In genomic region chr20:44747166-44748004, GRCh38 we compare ENCODE assay signal across 7 cellular contexts. TPM values are rescaled to one million over a fixed set of nuclear protein-coding genes. Genes with fewer than 3 reads are reported as not detected.
DNase-seq lines count a peak whose midpoint lies in the region; ATAC-seq, FAIRE-seq and TF ChIP-seq lines count a peak whose summit lies in the region.

No MANE protein-coding gene starts in this region.

- H3K4me3 Mint-ChIP-seq in T-helper 2 cell treated with Interferon-gamma antibody and Interleukin-4, amounts not matched to agents 5 μg/mL and 100 μg/mL, for 36 hours, result peak overlapping the region; percentile 5

- no peaks in the 10 kb centered on the region for H3K9me3 Mint-ChIP-seq in T-helper 2 cell treated with Interferon-gamma antibody and Interleukin-4, amounts not matched to agents 5 μg/mL and 100 μg/mL, for 36 hours

- peak overlapping the region in 1 of 2 donors; percentile 37 for H3K27ac ChIP-seq in small intestine (ENCODE audit: low read depth in 1 of 2, low read length in 1 of 2)

- no peaks in the 10 kb centered on the region for H3K36me3 ChIP-seq in small intestine (ENCODE audit: control insufficient read depth in 2 of 2, insufficient read depth in 2 of 2, low read length in 2 of 2)

- H3K4me1 Mint-ChIP-seq in T-helper 2 cell treated with Interferon-gamma antibody and Interleukin-4, amounts not matched to agents 5 μg/mL and 100 μg/mL, for 36 hours (ENCODE audit: low read depth), result peaks cover 3% of the 10 kb centered on the region

- 4 to 14% (median 11%) methylated on average over 5 of the region's 5 CpGs for WGBS in small intestine, 3 donors

- no peak for TF ChIP-seq POLR2A in GM12891 (IDR thresholded peaks at IDR 0.05; ENCODE audit: low read depth, low read length)

- no peaks in the 10 kb centered on the region for H3K9me3 ChIP-seq in small intestine (ENCODE audit: control insufficient read depth, low read depth)

- ATAC-seq in HG03175 (IDR thresholded peaks at IDR 0.05; ENCODE audit: unreplicated experiment), result no peak

- no peak overlapping the region for H3K27ac Mint-ChIP-seq in T-helper 2 cell treated with Interferon-gamma antibody and Interleukin-4, amounts not matched to agents 5 μg/mL and 100 μg/mL, for 36 hours

- no peaks in the 10 kb centered on the region for H3K4me1 ChIP-seq in small intestine (ENCODE audit: control insufficient read depth in 2 of 2, insufficient read depth in 1 of 2, low read depth in 1 of 2, low read length in 1 of 2)

- peaks cover 35% of the 10 kb centered on the region for H3K27me3 Mint-ChIP-seq in T-helper 2 cell treated with Interferon-gamma antibody and Interleukin-4, amounts not matched to agents 5 μg/mL and 100 μg/mL, for 36 hours (ENCODE audit: low read depth)

- FAIRE-seq in GM12891 (lab: Jason Lieb, UNC), result peak; percentile 65
- FAIRE-seq in small intestine (lab: Jason Lieb, UNC), result no peak

- DNase-seq in GM12891 (ENCODE audit: insufficient read length, low spot score) (peak; percentile 69), NCI-H187 treated with DMSO at 0.1 percent for 48 hours (lab: John Stamatoyannopoulos, UW) (peak; percentile 65), astrocyte of the hippocampus (ENCODE audit: low read depth, low spot score) (peak; percentile 91), iPS DF 19.7 (ENCODE audit: low read depth, low spot score) (peak; percentile 68), small intestine (peak; percentile 76)
- DNase-seq in T-helper 2 cell treated with Interferon-gamma antibody and Interleukin-4, amounts not matched to agents 5 μg/mL and 100 μg/mL, for 36 hours (ENCODE audit: low spot score), result peak; percentile 33

- no peaks in the 10 kb centered on the region for H3K36me3 Mint-ChIP-seq in T-helper 2 cell treated with Interferon-gamma antibody and Interleukin-4, amounts not matched to agents 5 μg/mL and 100 μg/mL, for 36 hours (ENCODE audit: low read depth)

- no peak overlapping the region for H3K4me3 ChIP-seq in small intestine (ENCODE audit: low read depth in 1 of 2, low read length in 2 of 2)

- H3K27me3 ChIP-seq in small intestine (ENCODE audit: control insufficient read depth in 2 of 2, insufficient read depth in 2 of 2, low read length in 2 of 2), result peaks cover 0 to 13% of the 10 kb centered on the region in 2 donors

TF ChIP-seq in GM12891, 5 proteins besides CTCF, POLR2A, EP300 and RAD21:
- TF ChIP-seq SPI1 (IDR thresholded peaks at IDR 0.05; ENCODE audit: low read depth, low read length) (no peak), POLR2AphosphoS5 (IDR thresholded peaks at IDR 0.05; ENCODE audit: low read depth, low read length) (no peak), POU2F2 (IDR thresholded peaks at IDR 0.05; ENCODE audit: low read depth, low read length) (no peak), PAX5 (IDR thresholded peaks at IDR 0.05; ENCODE audit: insufficient read depth, low read length, severe bottlenecking) (no peak), TAF1 (IDR thresholded peaks at IDR 0.05; ENCODE audit: low read depth, low read length) (no peak)

RNA-seq across cellular contexts. Expression of gene KCNK15, which starts 1.7 kb away (rescaled TPM):
- not detected for polyA plus RNA-seq in GM12891 (2012; ENCODE audit: low read depth, missing spikeins)
- under 1 TPM in 1 of 3 donors, not detected in 2; 0.67 TPM for polyA plus RNA-seq in small intestine

RNA-seq across cellular contexts. Expression of gene CCN5, which starts 32.2 kb away (rescaled TPM):
- not detected for polyA plus RNA-seq in GM12891 (2012; ENCODE audit: low read depth, missing spikeins)
- 1 to 10 TPM in 2 of 3 donors, not detected in 1; 1.9 to 2.2 TPM for polyA plus RNA-seq in small intestine

Comparison
In these comparisons a context has a peak if more than half of its experiments do, and no peak if none do; other contexts are left out.
1. DNase-seq: peak in every context shown above with its lines; median percentile 91 in astrocyte of the hippocampus; 76 in small intestine; 69 in GM12891; 68 in iPS DF 19.7; 65 in NCI-H187 treated with DMSO at 0.1 percent for 48 hours; 33 in T-helper 2 cell treated with Interferon-gamma antibody and Interleukin-4, amounts not matched to agents 5 μg/mL and 100 μg/mL, for 36 hours.